In genomic region chr19:10695401-10696398, GRCh38 we compare ENCODE assay signal across 1 cellular context.
A peak's percentile ranks its signal among the peaks of the same experiment; 100 is the strongest.
TF ChIP-seq lines count a peak whose summit lies in the region.

No MANE protein-coding gene starts in this region.

TF ChIP-seq in SK-N-SH, 30 proteins besides CTCF, POLR2A, EP300 and RAD21 (continued from another document):
- TF ChIP-seq, protein P1, sequence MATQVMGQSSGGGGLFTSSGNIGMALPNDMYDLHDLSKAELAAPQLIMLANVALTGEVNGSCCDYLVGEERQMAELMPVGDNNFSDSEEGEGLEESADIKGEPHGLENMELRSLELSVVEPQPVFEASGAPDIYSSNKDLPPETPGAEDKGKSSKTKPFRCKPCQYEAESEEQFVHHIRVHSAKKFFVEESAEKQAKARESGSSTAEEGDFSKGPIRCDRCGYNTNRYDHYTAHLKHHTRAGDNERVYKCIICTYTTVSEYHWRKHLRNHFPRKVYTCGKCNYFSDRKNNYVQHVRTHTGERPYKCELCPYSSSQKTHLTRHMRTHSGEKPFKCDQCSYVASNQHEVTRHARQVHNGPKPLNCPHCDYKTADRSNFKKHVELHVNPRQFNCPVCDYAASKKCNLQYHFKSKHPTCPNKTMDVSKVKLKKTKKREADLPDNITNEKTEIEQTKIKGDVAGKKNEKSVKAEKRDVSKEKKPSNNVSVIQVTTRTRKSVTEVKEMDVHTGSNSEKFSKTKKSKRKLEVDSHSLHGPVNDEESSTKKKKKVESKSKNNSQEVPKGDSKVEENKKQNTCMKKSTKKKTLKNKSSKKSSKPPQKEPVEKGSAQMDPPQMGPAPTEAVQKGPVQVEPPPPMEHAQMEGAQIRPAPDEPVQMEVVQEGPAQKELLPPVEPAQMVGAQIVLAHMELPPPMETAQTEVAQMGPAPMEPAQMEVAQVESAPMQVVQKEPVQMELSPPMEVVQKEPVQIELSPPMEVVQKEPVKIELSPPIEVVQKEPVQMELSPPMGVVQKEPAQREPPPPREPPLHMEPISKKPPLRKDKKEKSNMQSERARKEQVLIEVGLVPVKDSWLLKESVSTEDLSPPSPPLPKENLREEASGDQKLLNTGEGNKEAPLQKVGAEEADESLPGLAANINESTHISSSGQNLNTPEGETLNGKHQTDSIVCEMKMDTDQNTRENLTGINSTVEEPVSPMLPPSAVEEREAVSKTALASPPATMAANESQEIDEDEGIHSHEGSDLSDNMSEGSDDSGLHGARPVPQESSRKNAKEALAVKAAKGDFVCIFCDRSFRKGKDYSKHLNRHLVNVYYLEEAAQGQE (IDR thresholded peaks at IDR 0.05; ENCODE audit: low read depth, low read length), result peak; percentile 99
- TF ChIP-seq, protein P2, sequence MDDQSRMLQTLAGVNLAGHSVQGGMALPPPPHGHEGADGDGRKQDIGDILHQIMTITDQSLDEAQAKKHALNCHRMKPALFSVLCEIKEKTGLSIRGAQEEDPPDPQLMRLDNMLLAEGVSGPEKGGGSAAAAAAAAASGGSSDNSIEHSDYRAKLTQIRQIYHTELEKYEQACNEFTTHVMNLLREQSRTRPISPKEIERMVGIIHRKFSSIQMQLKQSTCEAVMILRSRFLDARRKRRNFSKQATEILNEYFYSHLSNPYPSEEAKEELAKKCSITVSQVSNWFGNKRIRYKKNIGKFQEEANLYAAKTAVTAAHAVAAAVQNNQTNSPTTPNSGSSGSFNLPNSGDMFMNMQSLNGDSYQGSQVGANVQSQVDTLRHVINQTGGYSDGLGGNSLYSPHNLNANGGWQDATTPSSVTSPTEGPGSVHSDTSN (IDR thresholded peaks at IDR 0.05), result no peak
- TF ChIP-seq FOXM1 (IDR thresholded peaks at IDR 0.05; ENCODE audit: low read depth) (no peak), MEF2A (IDR thresholded peaks at IDR 0.05; ENCODE audit: borderline replicate concordance, low read depth) (no peak), SMC3 (IDR thresholded peaks at IDR 0.05; ENCODE audit: low read depth, low read length) (no peak), RCOR1 (IDR thresholded peaks at IDR 0.05; ENCODE audit: low read length) (no peak), USF1 (IDR thresholded peaks at IDR 0.05; ENCODE audit: borderline replicate concordance, low read depth) (no peak), GABPA (IDR thresholded peaks at IDR 0.05; ENCODE audit: low read depth) (no peak), MXI1 (IDR thresholded peaks at IDR 0.05; ENCODE audit: low read depth, low read length) (peak; percentile 95), FOSL2 (IDR thresholded peaks at IDR 0.05; ENCODE audit: borderline replicate concordance, low read depth) (no peak), ELF1 (IDR thresholded peaks at IDR 0.05) (no peak), FOXJ3 (CRISPR knock-in tag; IDR thresholded peaks at IDR 0.05) (no peak), RXRA (IDR thresholded peaks at IDR 0.05; ENCODE audit: borderline replicate concordance, low read depth) (no peak), POLR2AphosphoS5 (IDR thresholded peaks at IDR 0.05; ENCODE audit: low read depth, low read length) (no peak), GATA2 (CRISPR knock-in tag; IDR thresholded peaks at IDR 0.05) (no peak), NRF1 (IDR thresholded peaks at IDR 0.05; ENCODE audit: low read depth, low read length) (peak; percentile 91), SIN3A (IDR thresholded peaks at IDR 0.05; ENCODE audit: borderline replicate concordance, low read depth, low read length) (peak; percentile 97), RFX5 (IDR thresholded peaks at IDR 0.05; ENCODE audit: low read length) (no peak), NFIC (IDR thresholded peaks at IDR 0.05; ENCODE audit: borderline replicate concordance) (no peak)
- TF ChIP-seq, protein P3, sequence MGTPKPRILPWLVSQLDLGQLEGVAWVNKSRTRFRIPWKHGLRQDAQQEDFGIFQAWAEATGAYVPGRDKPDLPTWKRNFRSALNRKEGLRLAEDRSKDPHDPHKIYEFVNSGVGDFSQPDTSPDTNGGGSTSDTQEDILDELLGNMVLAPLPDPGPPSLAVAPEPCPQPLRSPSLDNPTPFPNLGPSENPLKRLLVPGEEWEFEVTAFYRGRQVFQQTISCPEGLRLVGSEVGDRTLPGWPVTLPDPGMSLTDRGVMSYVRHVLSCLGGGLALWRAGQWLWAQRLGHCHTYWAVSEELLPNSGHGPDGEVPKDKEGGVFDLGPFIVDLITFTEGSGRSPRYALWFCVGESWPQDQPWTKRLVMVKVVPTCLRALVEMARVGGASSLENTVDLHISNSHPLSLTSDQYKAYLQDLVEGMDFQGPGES (IDR thresholded peaks at IDR 0.05; ENCODE audit: low read depth, low read length), result no peak
- TF ChIP-seq, protein P4, sequence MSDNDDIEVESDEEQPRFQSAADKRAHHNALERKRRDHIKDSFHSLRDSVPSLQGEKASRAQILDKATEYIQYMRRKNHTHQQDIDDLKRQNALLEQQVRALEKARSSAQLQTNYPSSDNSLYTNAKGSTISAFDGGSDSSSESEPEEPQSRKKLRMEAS (IDR thresholded peaks at IDR 0.05; ENCODE audit: low read depth), result peak; percentile 63
- TF ChIP-seq, protein P5, sequence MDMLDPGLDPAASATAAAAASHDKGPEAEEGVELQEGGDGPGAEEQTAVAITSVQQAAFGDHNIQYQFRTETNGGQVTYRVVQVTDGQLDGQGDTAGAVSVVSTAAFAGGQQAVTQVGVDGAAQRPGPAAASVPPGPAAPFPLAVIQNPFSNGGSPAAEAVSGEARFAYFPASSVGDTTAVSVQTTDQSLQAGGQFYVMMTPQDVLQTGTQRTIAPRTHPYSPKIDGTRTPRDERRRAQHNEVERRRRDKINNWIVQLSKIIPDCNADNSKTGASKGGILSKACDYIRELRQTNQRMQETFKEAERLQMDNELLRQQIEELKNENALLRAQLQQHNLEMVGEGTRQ (IDR thresholded peaks at IDR 0.05; ENCODE audit: borderline replicate concordance, low read depth, low read length), result no peak
